Comparison of ENCODE assay signal across 1 cellular context in the genomic region with DNA sequence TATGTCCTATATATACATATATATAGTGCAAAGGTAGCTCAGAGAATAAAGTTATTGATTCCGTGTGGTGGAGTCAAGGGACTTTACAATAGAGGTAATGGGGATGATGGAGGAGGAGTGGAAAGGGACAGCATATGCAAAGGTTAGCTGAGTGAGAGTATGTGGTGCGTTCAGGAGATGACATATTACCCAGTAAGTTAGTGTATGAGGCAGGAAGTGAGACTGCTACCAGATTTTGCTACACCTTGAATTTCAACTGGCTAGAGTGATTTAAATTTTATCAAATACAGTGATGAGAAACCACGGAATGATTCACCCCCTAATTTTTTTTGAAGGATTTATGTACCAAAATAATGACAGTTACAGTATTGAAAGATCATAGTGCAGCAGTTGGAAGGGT.
TF ChIP-seq lines count a peak whose summit lies in the region.

No MANE protein-coding gene starts in this region.

TF ChIP-seq in IMR-90, 13 proteins besides CTCF, POLR2A, EP300 and RAD21:
- TF ChIP-seq CEBPB (IDR thresholded peaks at IDR 0.05; ENCODE audit: low read depth, low read length) = no peak
- TF ChIP-seq MAFK (IDR thresholded peaks at IDR 0.05; ENCODE audit: low read depth, low read length) = no peak
- no peak for TF ChIP-seq SMC3 (IDR thresholded peaks at IDR 0.05; ENCODE audit: low read depth, low read length)
- no peak for TF ChIP-seq RCOR1 (IDR thresholded peaks at IDR 0.05; ENCODE audit: insufficient replicate concordance, low read length)
- no peak for TF ChIP-seq ELK1 (IDR thresholded peaks at IDR 0.05; ENCODE audit: borderline replicate concordance, low read depth, low read length)
- no peak for TF ChIP-seq FOS (IDR thresholded peaks at IDR 0.05; ENCODE audit: low read depth, low read length)
- no peak for TF ChIP-seq MXI1 (IDR thresholded peaks at IDR 0.05; ENCODE audit: borderline replicate concordance, low read depth, low read length)
- TF ChIP-seq, protein P1, sequence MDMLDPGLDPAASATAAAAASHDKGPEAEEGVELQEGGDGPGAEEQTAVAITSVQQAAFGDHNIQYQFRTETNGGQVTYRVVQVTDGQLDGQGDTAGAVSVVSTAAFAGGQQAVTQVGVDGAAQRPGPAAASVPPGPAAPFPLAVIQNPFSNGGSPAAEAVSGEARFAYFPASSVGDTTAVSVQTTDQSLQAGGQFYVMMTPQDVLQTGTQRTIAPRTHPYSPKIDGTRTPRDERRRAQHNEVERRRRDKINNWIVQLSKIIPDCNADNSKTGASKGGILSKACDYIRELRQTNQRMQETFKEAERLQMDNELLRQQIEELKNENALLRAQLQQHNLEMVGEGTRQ (IDR thresholded peaks at IDR 0.05; ENCODE audit: low read depth, low read length) = no peak
